Comparison of ENCODE assay signal across 35 cellular contexts in genomic region chr15:89758283-89758682, GRCh38. TPM values are rescaled to one million over a fixed set of nuclear protein-coding genes. Genes with fewer than 3 reads are reported as not detected.
"Had no signal": no experiment of that assay in that cellular context is flagged by ENCODE, and none has a peak within 500 bp of the region (broad histone marks: within the 10 kb centered on the region; RNA-seq: fewer than 3 reads in every experiment).

No MANE protein-coding gene starts in this region.

- H3K9me3 ChIP-seq: adrenal gland, body of pancreas, colonic mucosa, gastroesophageal sphincter, upper lobe of left lung, vagina had no signal

- H3K27ac ChIP-seq: adrenal gland, body of pancreas, cardiac muscle cell, colonic mucosa, dorsolateral prefrontal cortex, gastroesophageal sphincter, hepatocyte, skin epidermis, upper lobe of left lung, vagina had no signal

- H3K36me3 Mint-ChIP-seq: activated CD4-positive, alpha-beta memory T cell treated with anti-CD3 and anti-CD28 coated beads for 36 hours; activated naive CD8-positive, alpha-beta T cell treated with anti-CD3 and anti-CD28 coated beads for 36 hours; memory B cell; natural killer cell had no signal

- H3K36me3 ChIP-seq: adrenal gland, cardiac muscle cell, colonic mucosa, gastroesophageal sphincter, upper lobe of left lung, vagina had no signal

- H3K9me3 Mint-ChIP-seq: activated CD4-positive, alpha-beta memory T cell treated with anti-CD3 and anti-CD28 coated beads for 36 hours; activated CD4-positive, alpha-beta T cell treated with anti-CD3 and anti-CD28 coated beads, Interleukin-2, amount 10 ng/mL, durations not matched to agents 24 days and 14 days; activated naive CD4-positive, alpha-beta T cell treated with anti-CD3 and anti-CD28 coated beads for 36 hours; activated naive CD8-positive, alpha-beta T cell treated with anti-CD3 and anti-CD28 coated beads for 36 hours; activated T-helper 1 cell treated with anti-CD3 and anti-CD28 coated beads, Interleukin-12 subunit alpha, Interleukin-12 subunit beta, Interleukin-2, Interleukin-4 antibody, amounts not matched to agents 30 ng/mL and 10 ng/mL and 1 ng/mL, durations not matched to agents 14 hours and 24 hours and 36 hours; memory B cell; natural killer cell; stimulated activated naive CD8-positive, alpha-beta T cell treated with anti-CD3 and anti-CD28 coated beads, Interleukin-15, Interleukin-2, amounts not matched to agents 100 ng/mL and 50 ng/mL, for 24 hours had no signal

- H3K4me3 ChIP-seq: adrenal gland, body of pancreas, cardiac muscle cell, colonic mucosa, dorsolateral prefrontal cortex, gastroesophageal sphincter, hepatocyte, skin epidermis, upper lobe of left lung, vagina had no signal

- ATAC-seq: body of pancreas, gastroesophageal sphincter, left cardiac atrium, natural killer cell, sciatic nerve had no signal

- H3K27ac Mint-ChIP-seq: activated CD4-positive, alpha-beta memory T cell treated with anti-CD3 and anti-CD28 coated beads for 36 hours; activated CD4-positive, alpha-beta T cell treated with anti-CD3 and anti-CD28 coated beads, Interleukin-2, amount 10 ng/mL, durations not matched to agents 24 days and 14 days; activated naive CD4-positive, alpha-beta T cell treated with anti-CD3 and anti-CD28 coated beads for 36 hours; activated naive CD8-positive, alpha-beta T cell treated with anti-CD3 and anti-CD28 coated beads for 36 hours; activated T-helper 1 cell treated with anti-CD3 and anti-CD28 coated beads, Interleukin-12 subunit alpha, Interleukin-12 subunit beta, Interleukin-2, Interleukin-4 antibody, amounts not matched to agents 30 ng/mL and 10 ng/mL and 1 ng/mL, durations not matched to agents 14 hours and 24 hours and 36 hours; memory B cell; natural killer cell; stimulated activated naive CD8-positive, alpha-beta T cell treated with anti-CD3 and anti-CD28 coated beads, Interleukin-15, Interleukin-2, amounts not matched to agents 100 ng/mL and 50 ng/mL, for 24 hours had no signal

- H3K4me3 Mint-ChIP-seq: activated CD4-positive, alpha-beta memory T cell treated with anti-CD3 and anti-CD28 coated beads for 36 hours; activated CD4-positive, alpha-beta T cell treated with anti-CD3 and anti-CD28 coated beads, Interleukin-2, amount 10 ng/mL, durations not matched to agents 24 days and 14 days; activated naive CD4-positive, alpha-beta T cell treated with anti-CD3 and anti-CD28 coated beads for 36 hours; activated naive CD8-positive, alpha-beta T cell treated with anti-CD3 and anti-CD28 coated beads for 36 hours; activated T-helper 1 cell treated with anti-CD3 and anti-CD28 coated beads, Interleukin-12 subunit alpha, Interleukin-12 subunit beta, Interleukin-2, Interleukin-4 antibody, amounts not matched to agents 30 ng/mL and 10 ng/mL and 1 ng/mL, durations not matched to agents 14 hours and 24 hours and 36 hours; memory B cell; natural killer cell; stimulated activated naive CD8-positive, alpha-beta T cell treated with anti-CD3 and anti-CD28 coated beads, Interleukin-15, Interleukin-2, amounts not matched to agents 100 ng/mL and 50 ng/mL, for 24 hours had no signal

- H3K4me1 ChIP-seq: adrenal gland had no signal

- DNase-seq: activated CD4-positive, alpha-beta memory T cell treated with anti-CD3 and anti-CD28 coated beads for 36 hours; activated CD4-positive, alpha-beta T cell treated with anti-CD3 and anti-CD28 coated beads, Interleukin-2, amount 10 ng/mL, durations not matched to agents 24 days and 14 days; activated CD4-positive, CD25-positive, alpha-beta regulatory T cell treated with anti-CD3 and anti-CD28 coated beads, Interleukin-2, amount 50 U/mL, for 72 hours; activated CD8-positive, alpha-beta memory T cell treated with anti-CD3 and anti-CD28 coated beads, Interleukin-2, amount 50 U/mL, for 4 hours; activated effector memory CD4-positive, alpha-beta T cell treated with anti-CD3 and anti-CD28 coated beads, Interleukin-2, amount 50 U/mL, for 16 hours; activated naive CD4-positive, alpha-beta T cell treated with anti-CD3 and anti-CD28 coated beads for 36 hours; activated naive CD8-positive, alpha-beta T cell treated with anti-CD3 and anti-CD28 coated beads for 36 hours; activated T-cell treated with anti-CD3 and anti-CD28 coated beads, Interleukin-2, amount 50 U/mL, for 1 hour; adrenal gland; aorta; body of pancreas; cerebellar nuclear complex; colonic mucosa; dorsolateral prefrontal cortex; effector memory CD4-positive, alpha-beta T cell; left cardiac atrium; natural killer cell; stimulated activated CD4-positive, alpha-beta T cell treated with anti-CD3 and anti-CD28 coated beads, Interleukin-12 subunit alpha, Interleukin-12 subunit beta, amount 100 ng/mL, for 4 hours; stimulated activated CD4-positive, alpha-beta T cell treated with anti-CD3 and anti-CD28 coated beads, Interleukin-4, amount 100 ng/mL, for 1 hour; substantia nigra; upper lobe of left lung had no signal

- H3K4me1 Mint-ChIP-seq: activated naive CD8-positive, alpha-beta T cell treated with anti-CD3 and anti-CD28 coated beads for 36 hours had no signal

- H3K27me3 ChIP-seq: adrenal gland, body of pancreas, cardiac muscle cell, colonic mucosa, dorsolateral prefrontal cortex, hepatocyte, upper lobe of left lung, vagina had no signal

RNA-seq across cellular contexts. Expression of gene MESP2, which starts 17.8 kb away (rescaled TPM):
- total RNA-seq: activated CD4-positive, alpha-beta memory T cell treated with anti-CD3 and anti-CD28 coated beads for 36 hours; activated CD4-positive, alpha-beta T cell treated with anti-CD3 and anti-CD28 coated beads, Interleukin-2, amount 10 ng/mL, durations not matched to agents 24 days and 14 days; activated CD8-positive, alpha-beta memory T cell treated with anti-CD3 and anti-CD28 coated beads for 36 hours; activated naive CD4-positive, alpha-beta T cell treated with anti-CD3 and anti-CD28 coated beads for 36 hours; activated naive CD8-positive, alpha-beta T cell treated with anti-CD3 and anti-CD28 coated beads for 36 hours; aorta; gastroesophageal sphincter; liver; natural killer cell; osteocyte; renal cortical epithelial cell; T-helper 1 cell treated with Interleukin-12 subunit alpha and Interleukin-12 subunit beta and Interleukin-4 antibody, amounts not matched to agents 30 ng/mL and 1 ng/mL, for 36 hours; vagina had no signal

RNA-seq across cellular contexts. Expression of gene ANPEP, which starts 56.4 kb away (rescaled TPM):
- total RNA-seq: activated CD8-positive, alpha-beta memory T cell treated with anti-CD3 and anti-CD28 coated beads for 36 hours; activated naive CD4-positive, alpha-beta T cell treated with anti-CD3 and anti-CD28 coated beads for 36 hours had no signal
